Comparison of ENCODE assay signal across 1 cellular context in genomic region chr14:65260786-65261185, GRCh38.
TF ChIP-seq lines count a peak whose summit lies in the region.

No MANE protein-coding gene starts in this region.

TF ChIP-seq in SK-N-SH, 30 proteins besides CTCF, POLR2A, EP300 and RAD21 (continued from another document):
- TF ChIP-seq, protein P1, sequence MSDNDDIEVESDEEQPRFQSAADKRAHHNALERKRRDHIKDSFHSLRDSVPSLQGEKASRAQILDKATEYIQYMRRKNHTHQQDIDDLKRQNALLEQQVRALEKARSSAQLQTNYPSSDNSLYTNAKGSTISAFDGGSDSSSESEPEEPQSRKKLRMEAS (IDR thresholded peaks at IDR 0.05; ENCODE audit: low read depth): no peak
- TF ChIP-seq RFX5 (IDR thresholded peaks at IDR 0.05; ENCODE audit: low read length) (no peak), RXRA (IDR thresholded peaks at IDR 0.05; ENCODE audit: borderline replicate concordance, low read depth) (no peak)
TF ChIP-seq in SK-N-SH: peak in this region for 3.
